Comparison of ENCODE assay signal across 6 cellular contexts in the genomic region with DNA sequence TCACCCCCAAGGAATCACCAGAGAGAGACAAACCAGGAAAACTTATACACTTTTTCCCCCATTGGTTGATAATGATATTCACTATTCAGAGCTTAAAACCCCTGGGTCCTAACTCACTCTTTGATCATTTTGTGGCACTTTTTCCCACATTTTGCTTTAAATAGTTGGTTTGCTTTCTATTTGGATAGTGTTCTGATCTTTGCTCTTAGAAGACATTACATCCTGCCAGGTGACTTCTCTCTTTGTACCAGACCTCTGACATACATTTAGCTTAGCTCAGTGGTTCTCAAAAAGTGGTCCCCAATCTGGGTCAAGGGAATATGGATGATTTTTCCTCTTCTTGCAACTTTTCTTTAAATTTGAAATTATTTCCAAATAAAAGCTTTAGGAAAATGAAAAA.
"Had no signal": no experiment of that assay in that cellular context is flagged by ENCODE, and none has a peak within 500 bp of the region (broad histone marks: within the 10 kb centered on the region; RNA-seq: fewer than 3 reads in every experiment).

No MANE protein-coding gene starts in this region.

- FAIRE-seq: HTR-8/SVneo, K562 had no signal

- H3K4me3 ChIP-seq: K562 had no signal

- DNase-seq: IMR-90, KBM-7, KG1 had no signal

- ATAC-seq: K562 had no signal

- H3K27ac ChIP-seq: HL-60 had no signal
